Comparison of ENCODE assay signal across 8 cellular contexts in genomic region chr19:48258992-48259391, GRCh38. TPM values are rescaled to one million over a fixed set of nuclear protein-coding genes. Genes with fewer than 3 reads are reported as not detected.
DNase-seq lines count a peak whose midpoint lies in the region; ATAC-seq and TF ChIP-seq lines count a peak whose summit lies in the region.
"Not testable (repeated sequence)": the region's sequence is repeated elsewhere in the genome, so short reads cannot be mapped to it uniquely, and the experiment has no call there.

No MANE protein-coding gene starts in this region.

- peaks cover 0 to 13% of the 10 kb centered on the region in 2 donors for H3K36me3 Mint-ChIP-seq in CD4-positive, alpha-beta memory T cell
- H3K36me3 Mint-ChIP-seq in activated CD4-positive, alpha-beta T cell treated with anti-CD3 and anti-CD28 coated beads, Interleukin-2, amount 10 ng/mL, durations not matched to agents 7 days and 5 days (ENCODE audit: low read depth), result peaks cover 24% of the 10 kb centered on the region
- H3K36me3 Mint-ChIP-seq in activated naive CD4-positive, alpha-beta T cell treated with anti-CD3 and anti-CD28 coated beads for 36 hours (ENCODE audit: low read depth); dendritic cell treated with granulocyte-macrophage colony-stimulating factor and Interleukin-4, amounts not matched to agents 40 ng/mL and 50 ng/mL, for 4 days (ENCODE audit: low read depth); natural killer cell: not testable (repeated sequence)

- intact Hi-C loops in CD4-positive, alpha-beta memory T cell (cut with micrococcal nuclease), result loop anchor here (5.0 kb wide), 1 partner anchor 63 kb away; a partner anchor contains a TSS
- intact Hi-C loops in activated naive CD4-positive, alpha-beta T cell treated with anti-CD3 and anti-CD28 coated beads for 36 hours (cut with micrococcal nuclease), result loop anchor here (1.0 to 10.0 kb wide), 6 partner anchors 10 to 657 kb away; partner anchors contain the start of genes CYTH2, PPP1R15A, SYNGR4 and TMEM143
- intact Hi-C loops in dendritic cell treated with granulocyte-macrophage colony-stimulating factor and Interleukin-4, amounts not matched to agents 40 ng/mL and 50 ng/mL, for 4 days (cut with micrococcal nuclease); upper lobe of right lung (cut with DNase I): not testable (repeated sequence)
- intact Hi-C loops in natural killer cell (cut with micrococcal nuclease), result loop anchor here (1.0 kb wide), 1 partner anchor 10 kb away; no protein-coding TSS in a partner anchor

- peaks cover 44% of the 10 kb centered on the region for H3K4me1 ChIP-seq in CD4-positive, alpha-beta memory T cell (ENCODE audit: insufficient read depth, low read length)
- peaks cover 0 to 16% (median 4%) of the 10 kb centered on the region in 4 donors for H3K4me1 ChIP-seq in Peyer's patch
- peaks cover 29% of the 10 kb centered on the region for H3K4me1 ChIP-seq in upper lobe of right lung

- H3K9me3 Mint-ChIP-seq in CD4-positive, alpha-beta memory T cell; activated CD4-positive, alpha-beta T cell treated with anti-CD3 and anti-CD28 coated beads, Interleukin-2, amount 10 ng/mL, durations not matched to agents 7 days and 5 days; activated naive CD4-positive, alpha-beta T cell treated with anti-CD3 and anti-CD28 coated beads for 36 hours; dendritic cell treated with granulocyte-macrophage colony-stimulating factor and Interleukin-4, amounts not matched to agents 40 ng/mL and 50 ng/mL, for 4 days; natural killer cell: not testable (repeated sequence)

- not testable (repeated sequence) for ATAC-seq in natural killer cell, upper lobe of right lung

- not testable (repeated sequence) for H3K27me3 Mint-ChIP-seq in CD4-positive, alpha-beta memory T cell; activated CD4-positive, alpha-beta T cell treated with anti-CD3 and anti-CD28 coated beads, Interleukin-2, amount 10 ng/mL, durations not matched to agents 7 days and 5 days; activated naive CD4-positive, alpha-beta T cell treated with anti-CD3 and anti-CD28 coated beads for 36 hours (ENCODE audit: low read depth); dendritic cell treated with granulocyte-macrophage colony-stimulating factor and Interleukin-4, amounts not matched to agents 40 ng/mL and 50 ng/mL, for 4 days; natural killer cell (ENCODE audit: low read depth in 2 of 2)

- H3K4me3 ChIP-seq in CD4-positive, alpha-beta memory T cell (ENCODE audit: low read length in 2 of 2); HL-60 (replicated peaks; ENCODE audit: insufficient read depth, low read length); Peyer's patch; upper lobe of right lung: not testable (repeated sequence)

- TF ChIP-seq CTCF in HL-60 (IDR thresholded peaks at IDR 0.05; ENCODE audit: insufficient read depth, low read length); Peyer's patch (IDR thresholded peaks at IDR 0.05); natural killer cell (IDR thresholded peaks at IDR 0.05); upper lobe of right lung (IDR thresholded peaks at IDR 0.05): not testable (repeated sequence)

- H3K27ac Mint-ChIP-seq in CD4-positive, alpha-beta memory T cell, result peak overlapping the region in 5 of 7 donors; percentile 93 to 99 (median 99)
- peak overlapping the region; percentile 96 for H3K27ac Mint-ChIP-seq in activated CD4-positive, alpha-beta T cell treated with anti-CD3 and anti-CD28 coated beads, Interleukin-2, amount 10 ng/mL, durations not matched to agents 7 days and 5 days
- peak overlapping the region; percentile 93 for H3K27ac Mint-ChIP-seq in activated naive CD4-positive, alpha-beta T cell treated with anti-CD3 and anti-CD28 coated beads for 36 hours
- H3K27ac Mint-ChIP-seq in dendritic cell treated with granulocyte-macrophage colony-stimulating factor and Interleukin-4, amounts not matched to agents 40 ng/mL and 50 ng/mL, for 4 days, result peak overlapping the region; percentile 88
- peak overlapping the region; percentile 92 to 94 for H3K27ac Mint-ChIP-seq in natural killer cell

- H3K27me3 ChIP-seq in CD4-positive, alpha-beta memory T cell (ENCODE audit: insufficient read depth, low read length); HL-60 (ENCODE audit: insufficient read depth, poor library complexity, severe bottlenecking); Peyer's patch; upper lobe of right lung: not testable (repeated sequence)

- POLR2A ChIA-PET in CD4-positive, alpha-beta memory T cell (lab: Charles Lee; ENCODE audit: partially characterized antibody), result interaction anchor here (0.7 to 4.3 kb wide), 8 partner anchors 10 to 148 kb away, joined by 3 to 61 read pairs (median 4); partner anchors contain the start of genes PLA2G4C and ZSWIM9
- POLR2A ChIA-PET in activated CD4-positive, alpha-beta T cell treated with anti-CD3 and anti-CD28 coated beads, Interleukin-2, amount 10 ng/mL, durations not matched to agents 7 days and 5 days (lab: Charles Lee), result interaction anchor here (0.6 kb wide), 2 partner anchors 51 to 83 kb away, joined by 3 to 4 read pairs; no protein-coding TSS in a partner anchor

- H3K9me3 ChIP-seq in CD4-positive, alpha-beta memory T cell (ENCODE audit: control insufficient read depth in 1 of 2, low read length in 2 of 2); Peyer's patch; upper lobe of right lung: not testable (repeated sequence)

- peaks cover 25 to 53% (median 34%) of the 10 kb centered on the region in 4 donors for H3K4me1 Mint-ChIP-seq in CD4-positive, alpha-beta memory T cell
- peaks cover 54% of the 10 kb centered on the region for H3K4me1 Mint-ChIP-seq in activated CD4-positive, alpha-beta T cell treated with anti-CD3 and anti-CD28 coated beads, Interleukin-2, amount 10 ng/mL, durations not matched to agents 7 days and 5 days
- H3K4me1 Mint-ChIP-seq in activated naive CD4-positive, alpha-beta T cell treated with anti-CD3 and anti-CD28 coated beads for 36 hours (ENCODE audit: low read depth), result peaks cover 40% of the 10 kb centered on the region
- H3K4me1 Mint-ChIP-seq in dendritic cell treated with granulocyte-macrophage colony-stimulating factor and Interleukin-4, amounts not matched to agents 40 ng/mL and 50 ng/mL, for 4 days (ENCODE audit: low read depth), result peaks cover 32% of the 10 kb centered on the region
- peaks cover 33 to 44% of the 10 kb centered on the region in 2 donors for H3K4me1 Mint-ChIP-seq in natural killer cell

- CTCF ChIA-PET in CD4-positive, alpha-beta memory T cell (lab: Charles Lee; ENCODE audit: partially characterized antibody), result interaction anchor here (1.1 to 3.6 kb wide), 6 partner anchors 10 to 295 kb away, joined by 3 to 39 read pairs (median 10); partner anchors contain the start of gene PLA2G4C
- CTCF ChIA-PET in activated CD4-positive, alpha-beta T cell treated with anti-CD3 and anti-CD28 coated beads, Interleukin-2, amount 10 ng/mL, durations not matched to agents 7 days and 5 days (lab: Charles Lee), result interaction anchor here (1.1 to 3.5 kb wide), 5 partner anchors 9 to 63 kb away, joined by 4 to 18 read pairs (median 10); partner anchors contain the start of gene ZNF114
- CTCF ChIA-PET in activated naive CD4-positive, alpha-beta T cell treated with anti-CD3 and anti-CD28 coated beads for 36 hours (lab: Charles Lee), result interaction anchor here (1.1 to 2.9 kb wide), 3 partner anchors 13 to 55 kb away, joined by 3 to 21 read pairs (median 4); no protein-coding TSS in a partner anchor

- H3K36me3 ChIP-seq in CD4-positive, alpha-beta memory T cell (ENCODE audit: insufficient read depth, low read length); Peyer's patch; upper lobe of right lung: not testable (repeated sequence)

- peak overlapping the region; percentile 92 for H3K27ac ChIP-seq in CD4-positive, alpha-beta memory T cell (ENCODE audit: low read depth, low read length)
- peak overlapping the region; percentile 68 for H3K27ac ChIP-seq in HL-60 (replicated peaks)
- peak overlapping the region in 3 of 4 donors; percentile 83 to 92 (median 86) for H3K27ac ChIP-seq in Peyer's patch
- H3K27ac ChIP-seq in upper lobe of right lung, result peak overlapping the region; percentile 84

- not testable (repeated sequence) for DNase-seq in CD4-positive, alpha-beta memory T cell; HL-60 (ENCODE audit: low read depth in 1 of 2, low spot score in 1 of 2); Peyer's patch; activated CD4-positive, alpha-beta T cell treated with anti-CD3 and anti-CD28 coated beads, Interleukin-2, amount 10 ng/mL, durations not matched to agents 7 days and 5 days; activated naive CD4-positive, alpha-beta T cell treated with anti-CD3 and anti-CD28 coated beads for 36 hours; natural killer cell; upper lobe of right lung

- peak overlapping the region in 4 of 8 donors; percentile 9 to 96 (median 26) for H3K4me3 Mint-ChIP-seq in CD4-positive, alpha-beta memory T cell
- H3K4me3 Mint-ChIP-seq in activated CD4-positive, alpha-beta T cell treated with anti-CD3 and anti-CD28 coated beads, Interleukin-2, amount 10 ng/mL, durations not matched to agents 7 days and 5 days, result peak overlapping the region; percentile 79
- peak overlapping the region; percentile 72 for H3K4me3 Mint-ChIP-seq in activated naive CD4-positive, alpha-beta T cell treated with anti-CD3 and anti-CD28 coated beads for 36 hours
- not testable (repeated sequence) for H3K4me3 Mint-ChIP-seq in dendritic cell treated with granulocyte-macrophage colony-stimulating factor and Interleukin-4, amounts not matched to agents 40 ng/mL and 50 ng/mL, for 4 days; natural killer cell

- not testable (repeated sequence) for TF ChIP-seq POLR2A in Peyer's patch (IDR thresholded peaks at IDR 0.05)

RNA-seq across cellular contexts. Expression of gene CARD8, which starts 3.3 kb away (rescaled TPM):
- 100 to 1,000 TPM; 310 to 316 TPM for total RNA-seq in CD4-positive, alpha-beta memory T cell
- 10 to 100 TPM; 74.9 to 90.5 TPM for polyA plus RNA-seq in CD4-positive, alpha-beta memory T cell
- 100 to 1,000 TPM in 1 of 4 donors, 10 to 100 TPM in 3; 31.5 to 115 (median 39.2) TPM for total RNA-seq in Peyer's patch
- total RNA-seq in activated CD4-positive, alpha-beta T cell treated with anti-CD3 and anti-CD28 coated beads, Interleukin-2, amount 10 ng/mL, durations not matched to agents 7 days and 5 days, result 100 to 1,000 TPM; 174 to 189 TPM
- 100 to 1,000 TPM in 1 of 2 experiments, 10 to 100 TPM in 1; 99.8 to 104 TPM for total RNA-seq in activated naive CD4-positive, alpha-beta T cell treated with anti-CD3 and anti-CD28 coated beads for 36 hours
- total RNA-seq in natural killer cell, result 100 to 1,000 TPM; 147 to 216 (median 154) TPM
- total RNA-seq in upper lobe of right lung, result 88.2 TPM

RNA-seq across cellular contexts. Expression of gene ZNF114, which starts 10.9 kb away (rescaled TPM):
- under 1 TPM in 1 of 2 experiments, not detected in 1; 0.36 TPM for total RNA-seq in CD4-positive, alpha-beta memory T cell
- polyA plus RNA-seq in CD4-positive, alpha-beta memory T cell, result not detected
- total RNA-seq in Peyer's patch (not detected), natural killer cell (not detected), upper lobe of right lung (1.8 TPM)
- total RNA-seq in activated CD4-positive, alpha-beta T cell treated with anti-CD3 and anti-CD28 coated beads, Interleukin-2, amount 10 ng/mL, durations not matched to agents 7 days and 5 days, result not detected
- not detected for total RNA-seq in activated naive CD4-positive, alpha-beta T cell treated with anti-CD3 and anti-CD28 coated beads for 36 hours
